In genomic region chr19:9584073-9584833, GRCh38 we compare ENCODE assay signal across 8 cellular contexts. TPM values are rescaled to one million over a fixed set of nuclear protein-coding genes. Genes with fewer than 3 reads are reported as not detected.
A peak's percentile ranks its signal among the peaks of the same experiment; 100 is the strongest.
DNase-seq lines count a peak whose midpoint lies in the region; ATAC-seq lines count a peak whose summit lies in the region.

TSS of gene ZNF121 (minus strand) at chr19:9584504. CDS start at chr19:9568097, 16,407 bp downstream.

- peak within 1 kb of the TSS; percentile 95 for H2BK120ac ChIP-seq in mesendoderm (ENCODE audit: low read depth, low read length)

- CTCF ChIA-PET in activated CD8-positive, alpha-beta memory T cell treated with anti-CD3 and anti-CD28 coated beads, Interleukin-2, amount 10 ng/mL, durations not matched to agents 7 days and 5 days (lab: Charles Lee): interaction anchor here (0.6 to 3.1 kb wide), 7 partner anchors 35 to 379 kb away, joined by 3 to 14 read pairs (median 4); partner anchors contain the start of genes ZNF266, ZNF561 and ZNF846

- H3K4ac ChIP-seq in mesendoderm (ENCODE audit: low read depth, low read length): peak within 1 kb of the TSS; percentile 97

- H3K27me3 Mint-ChIP-seq in activated CD8-positive, alpha-beta memory T cell treated with anti-CD3 and anti-CD28 coated beads, Interleukin-2, amount 10 ng/mL, durations not matched to agents 7 days and 5 days: peaks cover 7% of the 10 kb centered on the region

- peak within 1 kb of the TSS; percentile 94 for H3K27ac Mint-ChIP-seq in activated CD8-positive, alpha-beta memory T cell treated with anti-CD3 and anti-CD28 coated beads, Interleukin-2, amount 10 ng/mL, durations not matched to agents 7 days and 5 days

- H3K18ac ChIP-seq in mesendoderm (ENCODE audit: low read length): peak within 1 kb of the TSS; percentile 100

- ATAC-seq in GM19397 (IDR thresholded peaks at IDR 0.05; ENCODE audit: unreplicated experiment): peak; percentile 88
- ATAC-seq in activated CD8-positive, alpha-beta memory T cell treated with anti-CD3 and anti-CD28 coated beads, Interleukin-2, amount 10 ng/mL, durations not matched to agents 7 days and 5 days: peak; percentile 87

- H3K4me2 ChIP-seq in mesendoderm (ENCODE audit: low read length): peak within 1 kb of the TSS; percentile 40

- peaks cover 45% of the 10 kb centered on the region for H3K79me2 ChIP-seq in mesendoderm (ENCODE audit: control insufficient read depth, insufficient read depth, low read length)

- H3K4me1 ChIP-seq in endocrine pancreas (ENCODE audit: control insufficient read depth, insufficient read depth, low read length) (no peaks in the 10 kb centered on the region), mesendoderm (ENCODE audit: control insufficient read depth, low read depth, low read length) (no peaks in the 10 kb centered on the region)

- H3K4me1 Mint-ChIP-seq in activated CD8-positive, alpha-beta memory T cell treated with anti-CD3 and anti-CD28 coated beads, Interleukin-2, amount 10 ng/mL, durations not matched to agents 7 days and 5 days: peaks cover 29% of the 10 kb centered on the region

- H3K36me3 Mint-ChIP-seq in activated CD8-positive, alpha-beta memory T cell treated with anti-CD3 and anti-CD28 coated beads, Interleukin-2, amount 10 ng/mL, durations not matched to agents 7 days and 5 days: peaks cover 35% of the 10 kb centered on the region

- peak within 1 kb of the TSS; percentile 89 for H3K9ac ChIP-seq in endocrine pancreas (ENCODE audit: control insufficient read depth, insufficient read depth, low read length)
- peak within 1 kb of the TSS; percentile 100 for H3K9ac ChIP-seq in mesendoderm (ENCODE audit: low read length)

- H3K4me3 ChIP-seq in endocrine pancreas (ENCODE audit: control insufficient read depth, insufficient read depth, low read length) (peak within 1 kb of the TSS; percentile 88), mesendoderm (ENCODE audit: low read length) (peak within 1 kb of the TSS; percentile 98)

- peak within 1 kb of the TSS; percentile 92 for H3K4me3 Mint-ChIP-seq in activated CD8-positive, alpha-beta memory T cell treated with anti-CD3 and anti-CD28 coated beads, Interleukin-2, amount 10 ng/mL, durations not matched to agents 7 days and 5 days

- H3K23ac ChIP-seq in mesendoderm (ENCODE audit: low read length): peak within 1 kb of the TSS; percentile 66

- H3K9me3 ChIP-seq in endocrine pancreas (ENCODE audit: control insufficient read depth, low read length): peaks cover 2% of the 10 kb centered on the region

- peak within 1 kb of the TSS; percentile 59 for H2BK5ac ChIP-seq in mesendoderm (ENCODE audit: low read length)

- DNase-seq in CD1c-positive myeloid dendritic cell (ENCODE audit: extremely low spot score) (peak; percentile 89), HS-27A (ENCODE audit: low read depth) (peak; percentile 71), NOMO-1 treated with DMSO at 0.1 percent for 48 hours (lab: John Stamatoyannopoulos, UW; ENCODE audit: unreplicated experiment) (peak; percentile 76), mesendoderm (peak; percentile 92)
- DNase-seq in activated CD8-positive, alpha-beta memory T cell treated with anti-CD3 and anti-CD28 coated beads, Interleukin-2, amount 10 ng/mL, durations not matched to agents 7 days and 5 days: peak; percentile 89
- peak; percentile 70 for DNase-seq in stimulated activated CD8-positive, alpha-beta memory T cell treated with anti-CD3 and anti-CD28 coated beads, Interleukin-15, amount 100 ng/mL, for 1 hour (ENCODE audit: low read depth)

- H4K8ac ChIP-seq in mesendoderm (ENCODE audit: low read depth, low read length): peak within 1 kb of the TSS; percentile 84

- H2AK5ac ChIP-seq in mesendoderm (ENCODE audit: low read length): peak within 1 kb of the TSS; percentile 74

- peak within 1 kb of the TSS; percentile 56 for H4K5ac ChIP-seq in mesendoderm (ENCODE audit: low read length)

- H3K36me3 ChIP-seq in endocrine pancreas (ENCODE audit: control insufficient read depth, insufficient read depth, low read length): peaks cover 9% of the 10 kb centered on the region
- H3K36me3 ChIP-seq in mesendoderm (ENCODE audit: control insufficient read depth, insufficient read depth, low read length): no peaks in the 10 kb centered on the region

- peak within 1 kb of the TSS; percentile 87 for H3K27ac ChIP-seq in mesendoderm (ENCODE audit: low read depth, low read length)

- H3K56ac ChIP-seq in mesendoderm (ENCODE audit: low read length): peak within 1 kb of the TSS; percentile 100

- no peak within 1 kb of the TSS for H2BK15ac ChIP-seq in mesendoderm (replicated peaks; ENCODE audit: low read depth)

- WGBS in mesendoderm (ENCODE audit: extremely low coverage, insufficient coverage, low lambda C conversion rate): no CpG with 5 or more reads among the region's 51 CpGs

- no peaks in the 10 kb centered on the region for H3K27me3 ChIP-seq in endocrine pancreas (ENCODE audit: control insufficient read depth, insufficient read depth, low read length)
- H3K27me3 ChIP-seq in mesendoderm (ENCODE audit: insufficient read depth, low read length, poor library complexity): no peaks in the 10 kb centered on the region

- H3K9me3 Mint-ChIP-seq in activated CD8-positive, alpha-beta memory T cell treated with anti-CD3 and anti-CD28 coated beads, Interleukin-2, amount 10 ng/mL, durations not matched to agents 7 days and 5 days (ENCODE audit: low read depth): peaks cover 10% of the 10 kb centered on the region

- H3K79me1 ChIP-seq in mesendoderm (ENCODE audit: low read length): no peaks in the 10 kb centered on the region

RNA-seq across cellular contexts. Expression of gene ZNF121, which starts in this region (rescaled TPM):
- total RNA-seq in activated CD8-positive, alpha-beta memory T cell treated with anti-CD3 and anti-CD28 coated beads, Interleukin-2, amount 10 ng/mL, durations not matched to agents 7 days and 5 days: 10 to 100 TPM; 53.9 to 55.7 TPM
- 56.1 TPM for polyA plus RNA-seq in mesendoderm (2013, experiment 1 of 2)
- polyA plus RNA-seq in mesendoderm (2013, experiment 2 of 2): 53.7 TPM

Comparison
In these comparisons a context has a peak if more than half of its experiments do, and no peak if none do; other contexts are left out.
1. Peak in every context shown above with its lines: DNase-seq, ATAC-seq, H3K4me3 ChIP-seq and H3K27ac ChIP-seq.